ENCODE assay signal across 10 cellular contexts in genomic region chr3:39346785-39347585, GRCh38. TPM values are rescaled to one million over a fixed set of nuclear protein-coding genes. Genes with fewer than 3 reads are reported as not detected.
A peak's percentile ranks its signal among the peaks of the same experiment; 100 is the strongest.
DNase-seq lines count a peak whose midpoint lies in the region; ATAC-seq and TF ChIP-seq lines count a peak whose summit lies in the region.
"Had no signal": no experiment of that assay in that cellular context is flagged by ENCODE, and none has a peak within 500 bp of the region (broad histone marks: within the 10 kb centered on the region; RNA-seq: fewer than 3 reads in every experiment).

No MANE protein-coding gene starts in this region.

- H3K27ac ChIP-seq in MM.1S (ENCODE audit: low read length) (peak overlapping the region; percentile 30; the same call in 1 of the 2 replicates), neural progenitor cell (no peak overlapping the region)

- no peaks in the 10 kb centered on the region for H4K20me1 ChIP-seq in MM.1S (ENCODE audit: insufficient read depth, low read length)
- H4K20me1 ChIP-seq in neural progenitor cell (ENCODE audit: low read depth), result no peaks in the 10 kb centered on the region

- H3K79me2 ChIP-seq in MM.1S (ENCODE audit: low read length) (no peaks in the 10 kb centered on the region), neural progenitor cell (ENCODE audit: low read depth) (no peaks in the 10 kb centered on the region)

- no peaks in the 10 kb centered on the region for H3K9me2 ChIP-seq in MM.1S (replicated peaks; ENCODE audit: insufficient read depth, low read length)

- H3K27ac Mint-ChIP-seq in neural progenitor cell, result no peak overlapping the region

- H3F3A ChIP-seq in MM.1S (ENCODE audit: insufficient read depth, low read length) (peaks cover 5% of the 10 kb centered on the region; the same call in 1 of the 2 replicates), neural progenitor cell (ENCODE audit: low read depth) (no peaks in the 10 kb centered on the region)

- H3K36me3 ChIP-seq in MM.1S (replicated peaks; ENCODE audit: insufficient read depth, low read length), result no peaks in the 10 kb centered on the region
- H3K36me3 ChIP-seq in neural progenitor cell, result no peaks in the 10 kb centered on the region

- H3K9me3 ChIP-seq in MM.1S (replicated peaks; ENCODE audit: insufficient read depth, low read length), result no peaks in the 10 kb centered on the region
- no peaks in the 10 kb centered on the region for H3K9me3 ChIP-seq in neural progenitor cell (ENCODE audit: low read depth)

- H3K4me2 ChIP-seq in MM.1S (ENCODE audit: low read depth, low read length) (peak overlapping the region; percentile 54), neural progenitor cell (no peak overlapping the region)

- no peak overlapping the region for H3K4me3 Mint-ChIP-seq in neural progenitor cell

- H3K4me1 Mint-ChIP-seq in neural progenitor cell, result no peaks in the 10 kb centered on the region

- peak overlapping the region; percentile 55 for H2AFZ ChIP-seq in MM.1S (ENCODE audit: low read length)
- peak overlapping the region; percentile 12 for H2AFZ ChIP-seq in neural progenitor cell (replicated peaks)

- H3K4me1 ChIP-seq in MM.1S (ENCODE audit: low read length) (peaks cover 19% of the 10 kb centered on the region), neural progenitor cell (no peaks in the 10 kb centered on the region)

- no peak overlapping the region for H3K9ac ChIP-seq in MM.1S (ENCODE audit: low read length)
- no peak overlapping the region for H3K9ac ChIP-seq in neural progenitor cell

- ATAC-seq in HG02588 (IDR thresholded peaks at IDR 0.05; ENCODE audit: unreplicated experiment), result peak; percentile 82

- H3K27me3 ChIP-seq in MM.1S (replicated peaks; ENCODE audit: insufficient read depth, low read length) (no peaks in the 10 kb centered on the region), neural progenitor cell (no peaks in the 10 kb centered on the region)

- H3K4me3 ChIP-seq in MM.1S (ENCODE audit: low read length), result no peak overlapping the region
- no peak overlapping the region for H3K4me3 ChIP-seq in neural progenitor cell

- H3K36me3 Mint-ChIP-seq in neural progenitor cell, result no peaks in the 10 kb centered on the region

- TF ChIP-seq CTCF in MM.1S (IDR thresholded peaks at IDR 0.05; ENCODE audit: low read length), result no peak
- no peak for TF ChIP-seq CTCF in neural progenitor cell (IDR thresholded peaks at IDR 0.05)

- no peaks in the 10 kb centered on the region for H3K9me3 Mint-ChIP-seq in neural progenitor cell

- DNase-seq in GM19238 (ENCODE audit: insufficient read length, low spot score), result peak; percentile 18
- peak; percentile 61 for DNase-seq in MM.1S
- no peak for DNase-seq in neural progenitor cell (ENCODE audit: low spot score)
- no peak for DNase-seq in NOMO-1 (lab: John Stamatoyannopoulos, UW; ENCODE audit: unreplicated experiment in 2 of 2)
- DNase-seq in NCI-H1105 treated with DMSO at 0.1 percent for 48 hours (lab: John Stamatoyannopoulos, UW), result no peak
- DNase-seq in GDM1 (lab: John Stamatoyannopoulos, UW), result no peak
- DNase-seq: NCI-H524, occipital lobe had no signal

- H3K27me3 Mint-ChIP-seq in neural progenitor cell (ENCODE audit: insufficient read depth, low read depth), result peaks cover 6% of the 10 kb centered on the region

RNA-seq across cellular contexts. Expression of gene CCR8, which starts 17.5 kb away (rescaled TPM):
- not detected in 2 replicates for total RNA-seq in neural progenitor cell (ENCODE audit: low replicate concordance)
- total RNA-seq: cerebellum, occipital lobe had no signal

RNA-seq across cellular contexts. Expression of gene SLC25A38, which starts 36.2 kb away (rescaled TPM):
- 19.3 and 26.6 TPM in 2 replicates for total RNA-seq in neural progenitor cell (ENCODE audit: low replicate concordance)

RNA-seq across cellular contexts. Expression of gene RPSA, which starts 59.5 kb away (rescaled TPM):
- total RNA-seq in neural progenitor cell (ENCODE audit: low replicate concordance), result 2,504 and 2,714 TPM in 2 replicates

Comparison
In these comparisons a context has a peak if more than half of its experiments do, and no peak if none do; other contexts are left out.
1. DNase-seq: peak in GM19238 (single experiment) and MM.1S (single experiment); none in neural progenitor cell (single experiment), NOMO-1 (0 of 2), NCI-H1105 treated with DMSO at 0.1 percent for 48 hours (single experiment) and GDM1 (single experiment).